23 cellular contexts compared by ENCODE assay signal in genomic region chr6:129030231-129030630, GRCh38.
"Had no signal": no experiment of that assay in that cellular context is flagged by ENCODE, and none has a peak within 500 bp of the region (broad histone marks: within the 10 kb centered on the region; RNA-seq: fewer than 3 reads in every experiment).

No MANE protein-coding gene starts in this region.

- H3K4me1 Mint-ChIP-seq: activated B cell treated with CpG ODN at 0.5 μM for 24 hours; activated CD4-positive, alpha-beta memory T cell treated with anti-CD3 and anti-CD28 coated beads, Interleukin-2, amount 10 ng/mL, durations not matched to agents 7 days and 5 days; activated naive CD8-positive, alpha-beta T cell treated with anti-CD3 and anti-CD28 coated beads for 36 hours; activated T-helper 17 cell treated with anti-CD3 and anti-CD28 coated beads, Interleukin-2, amount 50 U/mL, for 72 hours; immature natural killer cell; nephron had no signal

- H3K27me3 Mint-ChIP-seq: activated B cell treated with CpG ODN at 0.5 μM for 24 hours; activated CD4-positive, alpha-beta memory T cell treated with anti-CD3 and anti-CD28 coated beads, Interleukin-2, amount 10 ng/mL, durations not matched to agents 7 days and 5 days; activated naive CD8-positive, alpha-beta T cell treated with anti-CD3 and anti-CD28 coated beads for 36 hours; activated T-helper 17 cell treated with anti-CD3 and anti-CD28 coated beads, Interleukin-2, amount 50 U/mL, for 72 hours; effector memory CD8-positive, alpha-beta T cell had no signal

- H3K36me3 ChIP-seq: gastrocnemius medialis, lower lobe of right lung, tibial nerve had no signal

- H3K27me3 ChIP-seq: body of pancreas, gastrocnemius medialis, tibial nerve had no signal

- H3K36me3 Mint-ChIP-seq: activated naive CD8-positive, alpha-beta T cell treated with anti-CD3 and anti-CD28 coated beads for 36 hours; immature natural killer cell had no signal

- H3K4me3 ChIP-seq: body of pancreas, gastrocnemius medialis, lower lobe of right lung, tibial nerve had no signal

- H3K4me3 Mint-ChIP-seq: activated B cell treated with CpG ODN at 0.5 μM for 24 hours; activated CD4-positive, alpha-beta memory T cell treated with anti-CD3 and anti-CD28 coated beads, Interleukin-2, amount 10 ng/mL, durations not matched to agents 7 days and 5 days; activated naive CD8-positive, alpha-beta T cell treated with anti-CD3 and anti-CD28 coated beads for 36 hours; activated T-helper 17 cell treated with anti-CD3 and anti-CD28 coated beads, Interleukin-2, amount 50 U/mL, for 72 hours; effector memory CD8-positive, alpha-beta T cell; immature natural killer cell; mesothelial cell of epicardium; nephron; T-helper 2 cell treated with Interferon-gamma antibody and Interleukin-4, amounts not matched to agents 5 μg/mL and 100 μg/mL, for 36 hours had no signal

- DNase-seq: activated B cell treated with CpG ODN at 0.5 μM for 24 hours; activated CD4-positive, alpha-beta memory T cell treated with anti-CD3 and anti-CD28 coated beads, Interleukin-2, amount 10 ng/mL, durations not matched to agents 7 days and 5 days; activated CD4-positive, alpha-beta T cell treated with anti-CD3 and anti-CD28 coated beads for 4 hours; activated naive CD4-positive, alpha-beta T cell; activated naive CD8-positive, alpha-beta T cell treated with anti-CD3 and anti-CD28 coated beads for 36 hours; activated T-cell treated with anti-CD3 and anti-CD28 coated beads, Interleukin-2, amount 50 U/mL, for 1 hour; body of pancreas; effector memory CD8-positive, alpha-beta T cell; gastrocnemius medialis; head of caudate nucleus; immature natural killer cell; lower lobe of right lung; nucleus accumbens; stimulated activated CD4-positive, alpha-beta T cell treated with anti-CD3 and anti-CD28 coated beads, Interleukin-1b, Interleukin-23, amount 100 ng/mL, for 48 hours; stimulated activated naive CD8-positive, alpha-beta T cell treated with anti-CD3 and anti-CD28 coated beads, Interleukin-15, Interleukin-2, amounts not matched to agents 100 U/mL and 50 U/mL, for 24 hours; substantia nigra had no signal

- H3K27ac Mint-ChIP-seq: activated B cell treated with CpG ODN at 0.5 μM for 24 hours; activated CD4-positive, alpha-beta memory T cell treated with anti-CD3 and anti-CD28 coated beads, Interleukin-2, amount 10 ng/mL, durations not matched to agents 7 days and 5 days; activated naive CD8-positive, alpha-beta T cell treated with anti-CD3 and anti-CD28 coated beads for 36 hours; activated T-helper 17 cell treated with anti-CD3 and anti-CD28 coated beads, Interleukin-2, amount 50 U/mL, for 72 hours; effector memory CD8-positive, alpha-beta T cell; immature natural killer cell; mesothelial cell of epicardium; nephron; T-helper 2 cell treated with Interferon-gamma antibody and Interleukin-4, amounts not matched to agents 5 μg/mL and 100 μg/mL, for 36 hours had no signal

- H3K9me3 Mint-ChIP-seq: activated B cell treated with CpG ODN at 0.5 μM for 24 hours; activated CD4-positive, alpha-beta memory T cell treated with anti-CD3 and anti-CD28 coated beads, Interleukin-2, amount 10 ng/mL, durations not matched to agents 7 days and 5 days; activated naive CD8-positive, alpha-beta T cell treated with anti-CD3 and anti-CD28 coated beads for 36 hours; activated T-helper 17 cell treated with anti-CD3 and anti-CD28 coated beads, Interleukin-2, amount 50 U/mL, for 72 hours; effector memory CD8-positive, alpha-beta T cell; mesothelial cell of epicardium; nephron; T-helper 2 cell treated with Interferon-gamma antibody and Interleukin-4, amounts not matched to agents 5 μg/mL and 100 μg/mL, for 36 hours had no signal

- H3K9me3 ChIP-seq: body of pancreas, gastrocnemius medialis, lower lobe of right lung, tibial nerve had no signal

- H3K27ac ChIP-seq: body of pancreas, lower lobe of right lung had no signal

- H3K4me1 ChIP-seq: body of pancreas, gastrocnemius medialis, lower lobe of right lung had no signal

- ATAC-seq: activated T-helper 17 cell treated with anti-CD3 and anti-CD28 coated beads, Interleukin-2, amount 50 U/mL, for 72 hours; body of pancreas; effector memory CD8-positive, alpha-beta T cell; gastrocnemius medialis; lower lobe of right lung; sciatic nerve; stimulated activated naive CD8-positive, alpha-beta T cell treated with anti-CD3 and anti-CD28 coated beads, Interleukin-15, Interleukin-2, amounts not matched to agents 100 U/mL and 50 U/mL, for 24 hours had no signal

- FAIRE-seq: urothelium cell line had no signal
